In genomic region chr1:51044834-51045233, GRCh38 we compare ENCODE assay signal across 1 cellular context.
TF ChIP-seq lines count a peak whose summit lies in the region.

No MANE protein-coding gene starts in this region.

TF ChIP-seq in HEK293T, 16 proteins besides CTCF, POLR2A, EP300 and RAD21 (continued from another document):
- no peak for TF ChIP-seq TARDBP (IDR thresholded peaks at IDR 0.05)
